26 cellular contexts compared by ENCODE assay signal in genomic region chr1:106897976-106898375, GRCh38.
"Had no signal": no experiment of that assay in that cellular context is flagged by ENCODE, and none has a peak within 500 bp of the region (broad histone marks: within the 10 kb centered on the region; RNA-seq: fewer than 3 reads in every experiment).

No MANE protein-coding gene starts in this region.

- DNase-seq: dermis blood vessel endothelial cell; effector memory CD4-positive, alpha-beta T cell; foreskin melanocyte; glutamatergic neuron; heart right ventricle; hippocampal formation; islet precursor cell; kidney glomerular epithelial cell; left ventricle myocardium superior; lower lobe of right lung; naive thymus-derived CD8-positive, alpha-beta T cell; nephron progenitor cell; nucleus accumbens; sigmoid colon; spleen; stimulated activated CD4-positive, alpha-beta T cell treated with anti-CD3 and anti-CD28 coated beads, Interleukin-4, amount 100 ng/mL, for 4 hours; stimulated activated naive B cell treated with anti-CD40 and anti-IgM and Interleukin-4, amounts not matched to agents 10 μg/mL and 1 μg/mL and 100 μg/mL, for 72 hours; upper lobe of left lung had no signal

- H3K27me3 Mint-ChIP-seq: naive thymus-derived CD8-positive, alpha-beta T cell; stimulated activated naive CD8-positive, alpha-beta T cell treated with anti-CD3 and anti-CD28 coated beads, Interleukin-15, Interleukin-2, amounts not matched to agents 100 ng/mL and 50 ng/mL, for 24 hours had no signal

- H3K9me3 Mint-ChIP-seq: stimulated activated naive B cell treated with anti-CD40 and anti-IgM and Interleukin-4, amounts not matched to agents 10 μg/mL and 1 μg/mL and 100 μg/mL, for 72 hours had no signal

- H3K4me3 ChIP-seq: coronary artery, esophagus muscularis mucosa, heart right ventricle, lower lobe of right lung, prostate gland, right atrium auricular region, sigmoid colon, skin epidermis, spleen, thoracic aorta, tibial nerve, upper lobe of left lung had no signal

- H3K27ac Mint-ChIP-seq: naive thymus-derived CD8-positive, alpha-beta T cell; nephron progenitor cell; stimulated activated naive B cell treated with anti-CD40 and anti-IgM and Interleukin-4, amounts not matched to agents 10 μg/mL and 1 μg/mL and 100 μg/mL, for 72 hours; stimulated activated naive CD8-positive, alpha-beta T cell treated with anti-CD3 and anti-CD28 coated beads, Interleukin-15, Interleukin-2, amounts not matched to agents 100 ng/mL and 50 ng/mL, for 24 hours had no signal

- H3K27ac ChIP-seq: coronary artery, esophagus muscularis mucosa, heart right ventricle, lower lobe of right lung, prostate gland, right atrium auricular region, sigmoid colon, skin epidermis, spleen, thoracic aorta, tibial nerve, upper lobe of left lung had no signal

- H3K36me3 ChIP-seq: esophagus muscularis mucosa, heart right ventricle, lower lobe of right lung, prostate gland, right atrium auricular region, sigmoid colon, spleen, thoracic aorta, tibial nerve, upper lobe of left lung had no signal

- H3K9me3 ChIP-seq: esophagus muscularis mucosa, heart right ventricle, lower lobe of right lung, prostate gland, right atrium auricular region, sigmoid colon, spleen, thoracic aorta, upper lobe of left lung had no signal

- H3K4me3 Mint-ChIP-seq: naive thymus-derived CD8-positive, alpha-beta T cell; nephron progenitor cell; stimulated activated naive B cell treated with anti-CD40 and anti-IgM and Interleukin-4, amounts not matched to agents 10 μg/mL and 1 μg/mL and 100 μg/mL, for 72 hours; stimulated activated naive CD8-positive, alpha-beta T cell treated with anti-CD3 and anti-CD28 coated beads, Interleukin-15, Interleukin-2, amounts not matched to agents 100 ng/mL and 50 ng/mL, for 24 hours had no signal

- H3K4me1 Mint-ChIP-seq: naive thymus-derived CD8-positive, alpha-beta T cell; nephron progenitor cell; stimulated activated naive B cell treated with anti-CD40 and anti-IgM and Interleukin-4, amounts not matched to agents 10 μg/mL and 1 μg/mL and 100 μg/mL, for 72 hours had no signal

- ATAC-seq: heart right ventricle; left ventricle myocardium superior; lower lobe of right lung; naive thymus-derived CD8-positive, alpha-beta T cell; stimulated activated naive B cell treated with anti-CD40 and anti-IgM and Interleukin-4, amounts not matched to agents 10 μg/mL and 1 μg/mL and 100 μg/mL, for 72 hours had no signal

- H3K36me3 Mint-ChIP-seq: stimulated activated naive B cell treated with anti-CD40 and anti-IgM and Interleukin-4, amounts not matched to agents 10 μg/mL and 1 μg/mL and 100 μg/mL, for 72 hours had no signal
